35 cellular contexts compared by ENCODE assay signal in genomic region chr1:146016891-146017290, GRCh38. TPM values are rescaled to one million over a fixed set of nuclear protein-coding genes. Genes with fewer than 3 reads are reported as not detected.
"Had no signal": no experiment of that assay in that cellular context is flagged by ENCODE, and none has a peak within 500 bp of the region (broad histone marks: within the 10 kb centered on the region; RNA-seq: fewer than 3 reads in every experiment).

No MANE protein-coding gene starts in this region.

- H3K4me3 Mint-ChIP-seq: activated B cell treated with CpG ODN at 0.5 μM for 24 hours; activated CD4-positive, alpha-beta T cell treated with anti-CD3 and anti-CD28 coated beads for 36 hours; activated CD8-positive, alpha-beta memory T cell treated with anti-CD3 and anti-CD28 coated beads, Interleukin-2, amount 10 ng/mL, durations not matched to agents 7 days and 5 days; activated CD8-positive, alpha-beta T cell treated with anti-CD3 and anti-CD28 coated beads, Interleukin-2, amount 10 ng/mL, durations not matched to agents 7 days and 5 days; activated naive CD8-positive, alpha-beta T cell treated with anti-CD3 and anti-CD28 coated beads for 36 hours; effector memory CD8-positive, alpha-beta T cell; nephron; stimulated activated naive CD8-positive, alpha-beta T cell treated with anti-CD3 and anti-CD28 coated beads, Interleukin-15, Interleukin-2, amounts not matched to agents 100 ng/mL and 50 ng/mL, for 24 hours; T-helper 2 cell treated with Interferon-gamma antibody and Interleukin-4, amounts not matched to agents 5 μg/mL and 100 μg/mL, for 36 hours had no signal

- H3K9me3 ChIP-seq: left ventricle myocardium inferior, ovary, thoracic aorta had no signal

- H3K9me3 Mint-ChIP-seq: activated B cell treated with CpG ODN at 0.5 μM for 24 hours; activated naive CD8-positive, alpha-beta T cell treated with anti-CD3 and anti-CD28 coated beads for 36 hours; effector memory CD8-positive, alpha-beta T cell; nephron; stimulated activated naive CD8-positive, alpha-beta T cell treated with anti-CD3 and anti-CD28 coated beads, Interleukin-15, Interleukin-2, amounts not matched to agents 100 ng/mL and 50 ng/mL, for 24 hours; T-helper 2 cell treated with Interferon-gamma antibody and Interleukin-4, amounts not matched to agents 5 μg/mL and 100 μg/mL, for 36 hours had no signal

- H3K27ac ChIP-seq: left ventricle myocardium inferior, ovary, skin epidermis, thoracic aorta had no signal

- DNase-seq: activated B cell treated with CpG ODN at 0.5 μM for 24 hours; activated CD4-positive, alpha-beta T cell treated with anti-CD3 and anti-CD28 coated beads for 36 hours; activated CD8-positive, alpha-beta memory T cell treated with anti-CD3 and anti-CD28 coated beads, Interleukin-2, amount 10 ng/mL, durations not matched to agents 7 days and 5 days; activated CD8-positive, alpha-beta T cell treated with anti-CD3 and anti-CD28 coated beads, Interleukin-2, amount 10 ng/mL, durations not matched to agents 7 days and 5 days; activated naive CD4-positive, alpha-beta T cell treated with Interleukin-2 at 50 U/mL for 16 hours; activated naive CD8-positive, alpha-beta T cell treated with anti-CD3 and anti-CD28 coated beads for 36 hours; activated T-cell treated with anti-CD3 and anti-CD28 coated beads, Interleukin-2, amount 50 U/mL, for 48 hours; amniotic stem cell; caudate nucleus; cortex of kidney; effector memory CD8-positive, alpha-beta T cell; erythroblast; glutamatergic neuron; islet precursor cell; left ventricle myocardium inferior; mesendoderm; ovary; retina; stimulated activated CD4-positive, alpha-beta T cell treated with anti-CD3 and anti-CD28 coated beads, Interleukin-12 subunit alpha, Interleukin-12 subunit beta, amount 100 ng/mL, for 4 hours; stimulated activated CD4-positive, alpha-beta T cell treated with anti-CD3 and anti-CD28 coated beads, Interleukin-4, amount 100 ng/mL, for 1 hour; trophoblast cell had no signal

- H3K36me3 ChIP-seq: left ventricle myocardium inferior, ovary, thoracic aorta had no signal

- ATAC-seq: activated CD4-positive, alpha-beta T cell treated with anti-CD3 and anti-CD28 coated beads for 36 hours; activated CD8-positive, alpha-beta memory T cell treated with anti-CD3 and anti-CD28 coated beads, Interleukin-2, amount 10 ng/mL, durations not matched to agents 7 days and 5 days; activated CD8-positive, alpha-beta T cell treated with anti-CD3 and anti-CD28 coated beads, Interleukin-2, amount 10 ng/mL, durations not matched to agents 7 days and 5 days; effector memory CD8-positive, alpha-beta T cell; sciatic nerve had no signal

- H3K27me3 ChIP-seq: ovary had no signal

- H3K4me3 ChIP-seq: left ventricle myocardium inferior, lung, ovary, skin epidermis, thoracic aorta had no signal

- H3K27ac Mint-ChIP-seq: activated B cell treated with CpG ODN at 0.5 μM for 24 hours; activated CD4-positive, alpha-beta T cell treated with anti-CD3 and anti-CD28 coated beads for 36 hours; activated CD8-positive, alpha-beta memory T cell treated with anti-CD3 and anti-CD28 coated beads, Interleukin-2, amount 10 ng/mL, durations not matched to agents 7 days and 5 days; activated CD8-positive, alpha-beta T cell treated with anti-CD3 and anti-CD28 coated beads, Interleukin-2, amount 10 ng/mL, durations not matched to agents 7 days and 5 days; activated naive CD8-positive, alpha-beta T cell treated with anti-CD3 and anti-CD28 coated beads for 36 hours; effector memory CD8-positive, alpha-beta T cell; nephron; progenitor cell of endocrine pancreas; stimulated activated naive CD8-positive, alpha-beta T cell treated with anti-CD3 and anti-CD28 coated beads, Interleukin-15, Interleukin-2, amounts not matched to agents 100 ng/mL and 50 ng/mL, for 24 hours; T-helper 2 cell treated with Interferon-gamma antibody and Interleukin-4, amounts not matched to agents 5 μg/mL and 100 μg/mL, for 36 hours had no signal

- H3K36me3 Mint-ChIP-seq: activated CD8-positive, alpha-beta memory T cell treated with anti-CD3 and anti-CD28 coated beads, Interleukin-2, amount 10 ng/mL, durations not matched to agents 7 days and 5 days; activated naive CD8-positive, alpha-beta T cell treated with anti-CD3 and anti-CD28 coated beads for 36 hours had no signal

RNA-seq across cellular contexts. Expression of gene HJV, which starts 4.6 kb away (rescaled TPM):
- total RNA-seq: activated B cell treated with CpG ODN at 0.5 μM for 24 hours; activated CD4-positive, alpha-beta T cell treated with anti-CD3 and anti-CD28 coated beads for 36 hours; activated CD8-positive, alpha-beta memory T cell treated with anti-CD3 and anti-CD28 coated beads, Interleukin-2, amount 10 ng/mL, durations not matched to agents 7 days and 5 days; activated CD8-positive, alpha-beta T cell treated with anti-CD3 and anti-CD28 coated beads, Interleukin-2, amount 10 ng/mL, durations not matched to agents 7 days and 5 days; activated naive CD8-positive, alpha-beta T cell treated with anti-CD3 and anti-CD28 coated beads for 36 hours; astrocyte; chondrocyte; fibroblast of lung; frontal cortex; lung; mononuclear cell; ovary; progenitor cell of endocrine pancreas; sciatic nerve; subcutaneous adipose tissue; thoracic aorta had no signal
- polyA plus RNA-seq: fibroblast of lung, lung, ovary had no signal
